Comparison of ENCODE assay signal across 8 cellular contexts in genomic region chrX:55135171-55135570, GRCh38. TPM values are rescaled to one million over a fixed set of nuclear protein-coding genes. Genes with fewer than 3 reads are reported as not detected.
DNase-seq lines count a peak whose midpoint lies in the region; ATAC-seq and TF ChIP-seq lines count a peak whose summit lies in the region.

No MANE protein-coding gene starts in this region.

- no peak overlapping the region for H3K27ac ChIP-seq in CD4-positive, alpha-beta T cell (ENCODE audit: low read depth, low read length)
- H3K27ac ChIP-seq in colonic mucosa (no peak overlapping the region), vagina (no peak overlapping the region)

- no peaks in the 10 kb centered on the region for H3K9me3 Mint-ChIP-seq in CD4-positive, alpha-beta T cell
- H3K9me3 Mint-ChIP-seq in T-helper 2 cell treated with Interferon-gamma antibody and Interleukin-4, amounts not matched to agents 5 μg/mL and 100 μg/mL, for 36 hours: no peaks in the 10 kb centered on the region

- peak in 7 of 10 experiments; percentile 3 to 34 (median 18) for DNase-seq in CD4-positive, alpha-beta T cell
- DNase-seq in HCEC 1CT (peak; percentile 5), colonic mucosa (peak; percentile 50), middle frontal gyrus (ENCODE audit: extremely low spot score, low spot score) (peak; percentile 9), vagina (ENCODE audit: extremely low spot score in 2 of 2) (no peak)
- DNase-seq in T-helper 2 cell treated with Interferon-gamma antibody and Interleukin-4, amounts not matched to agents 5 μg/mL and 100 μg/mL, for 36 hours (ENCODE audit: low spot score): peak; percentile 3

- TF ChIP-seq POLR2A in vagina (IDR thresholded peaks at IDR 0.05): no peak

- no peaks in the 10 kb centered on the region for H3K27me3 Mint-ChIP-seq in CD4-positive, alpha-beta T cell
- H3K27me3 Mint-ChIP-seq in T-helper 2 cell treated with Interferon-gamma antibody and Interleukin-4, amounts not matched to agents 5 μg/mL and 100 μg/mL, for 36 hours (ENCODE audit: low read depth): no peaks in the 10 kb centered on the region

- POLR2A ChIA-PET in CD4-positive, alpha-beta T cell (lab: Charles Lee): interaction anchor here (0.9 kb wide), 1 partner anchor 354 kb away, joined by 3 read pairs; no protein-coding TSS in a partner anchor

- no peak overlapping the region for H3K4me3 Mint-ChIP-seq in CD4-positive, alpha-beta T cell
- H3K4me3 Mint-ChIP-seq in T-helper 2 cell treated with Interferon-gamma antibody and Interleukin-4, amounts not matched to agents 5 μg/mL and 100 μg/mL, for 36 hours: no peak overlapping the region

- no peaks in the 10 kb centered on the region for H3K36me3 Mint-ChIP-seq in CD4-positive, alpha-beta T cell (ENCODE audit: low read depth)
- no peaks in the 10 kb centered on the region for H3K36me3 Mint-ChIP-seq in T-helper 2 cell treated with Interferon-gamma antibody and Interleukin-4, amounts not matched to agents 5 μg/mL and 100 μg/mL, for 36 hours (ENCODE audit: low read depth)

- H3K9me3 ChIP-seq in CD4-positive, alpha-beta T cell (ENCODE audit: control insufficient read depth, low read length): no peaks in the 10 kb centered on the region
- no peaks in the 10 kb centered on the region for H3K9me3 ChIP-seq in colonic mucosa
- no peaks in the 10 kb centered on the region for H3K9me3 ChIP-seq in vagina

- CTCF ChIA-PET in CD4-positive, alpha-beta T cell (lab: Charles Lee): interaction anchor here (1.0 to 1.3 kb wide), 2 partner anchors 12 to 25 kb away, joined by 3 read pairs; no protein-coding TSS in a partner anchor

- no peaks in the 10 kb centered on the region for H3K36me3 ChIP-seq in colonic mucosa
- no peaks in the 10 kb centered on the region for H3K36me3 ChIP-seq in vagina

- no peaks in the 10 kb centered on the region for H3K27me3 ChIP-seq in CD4-positive, alpha-beta T cell (ENCODE audit: control insufficient read depth, insufficient read depth, low read length)
- H3K27me3 ChIP-seq in colonic mucosa (no peaks in the 10 kb centered on the region), vagina (no peaks in the 10 kb centered on the region)

- H3K4me1 Mint-ChIP-seq in CD4-positive, alpha-beta T cell (ENCODE audit: low read depth): no peaks in the 10 kb centered on the region
- H3K4me1 Mint-ChIP-seq in T-helper 2 cell treated with Interferon-gamma antibody and Interleukin-4, amounts not matched to agents 5 μg/mL and 100 μg/mL, for 36 hours (ENCODE audit: low read depth): no peaks in the 10 kb centered on the region

- TF ChIP-seq CTCF in CD4-positive, alpha-beta T cell (IDR thresholded peaks at IDR 0.05): peak; percentile 19
- TF ChIP-seq CTCF in colonic mucosa (IDR thresholded peaks at IDR 0.05): peak; percentile 45
- TF ChIP-seq CTCF in vagina (IDR thresholded peaks at IDR 0.05): peak in 2 of 3 experiments; percentile 18 to 21

- intact Hi-C loops in CD4-positive, alpha-beta T cell (cut with DNase I, micrococcal nuclease): loop anchor here (2.0 to 5.0 kb wide), 2 partner anchors 1112 to 1114 kb away; no protein-coding TSS in a partner anchor
- intact Hi-C loops in colonic mucosa (cut with DNase I): loop anchor here (10.0 kb wide), 1 partner anchor 210 kb away; no protein-coding TSS in a partner anchor
- intact Hi-C loops in vagina (cut with DNase I): no loop called here

- no peak overlapping the region for H3K9ac ChIP-seq in colonic mucosa (ENCODE audit: low read depth in 2 of 2, low read length in 2 of 2)

- H3K4me3 ChIP-seq in colonic mucosa: no peak overlapping the region
- H3K4me3 ChIP-seq in vagina: no peak overlapping the region

- no peaks in the 10 kb centered on the region for H3K4me1 ChIP-seq in colonic mucosa
- no peaks in the 10 kb centered on the region for H3K4me1 ChIP-seq in vagina

- H3K27ac Mint-ChIP-seq in CD4-positive, alpha-beta T cell: no peak overlapping the region
- no peak overlapping the region for H3K27ac Mint-ChIP-seq in T-helper 2 cell treated with Interferon-gamma antibody and Interleukin-4, amounts not matched to agents 5 μg/mL and 100 μg/mL, for 36 hours

- no peak for ATAC-seq in CD4-positive, alpha-beta T cell (ENCODE audit: poor library complexity)
- ATAC-seq in GM19035 (IDR thresholded peaks at IDR 0.05; ENCODE audit: unreplicated experiment): no peak
- ATAC-seq in HG03159 (IDR thresholded peaks at IDR 0.05; ENCODE audit: unreplicated experiment): no peak

RNA-seq across cellular contexts. Expression of gene PAGE2, which starts 46.4 kb away (rescaled TPM):
- not detected for total RNA-seq in CD4-positive, alpha-beta T cell
- not detected for total RNA-seq in colonic mucosa
- not detected for total RNA-seq in vagina

Comparison
In these comparisons a context has a peak if more than half of its experiments do, and no peak if none do; other contexts are left out.
1. DNase-seq: peak in CD4-positive, alpha-beta T cell (7 of 10), HCEC 1CT (single experiment), T-helper 2 cell treated with Interferon-gamma antibody and Interleukin-4, amounts not matched to agents 5 μg/mL and 100 μg/mL, for 36 hours (single experiment), colonic mucosa (single experiment) and middle frontal gyrus (single experiment); none in vagina (0 of 2).
2. Peak in every context shown above with its lines, with median percentiles within 50 percentile points of each other: CTCF ChIP-seq.